10 cellular contexts compared by ENCODE assay signal in the genomic region with DNA sequence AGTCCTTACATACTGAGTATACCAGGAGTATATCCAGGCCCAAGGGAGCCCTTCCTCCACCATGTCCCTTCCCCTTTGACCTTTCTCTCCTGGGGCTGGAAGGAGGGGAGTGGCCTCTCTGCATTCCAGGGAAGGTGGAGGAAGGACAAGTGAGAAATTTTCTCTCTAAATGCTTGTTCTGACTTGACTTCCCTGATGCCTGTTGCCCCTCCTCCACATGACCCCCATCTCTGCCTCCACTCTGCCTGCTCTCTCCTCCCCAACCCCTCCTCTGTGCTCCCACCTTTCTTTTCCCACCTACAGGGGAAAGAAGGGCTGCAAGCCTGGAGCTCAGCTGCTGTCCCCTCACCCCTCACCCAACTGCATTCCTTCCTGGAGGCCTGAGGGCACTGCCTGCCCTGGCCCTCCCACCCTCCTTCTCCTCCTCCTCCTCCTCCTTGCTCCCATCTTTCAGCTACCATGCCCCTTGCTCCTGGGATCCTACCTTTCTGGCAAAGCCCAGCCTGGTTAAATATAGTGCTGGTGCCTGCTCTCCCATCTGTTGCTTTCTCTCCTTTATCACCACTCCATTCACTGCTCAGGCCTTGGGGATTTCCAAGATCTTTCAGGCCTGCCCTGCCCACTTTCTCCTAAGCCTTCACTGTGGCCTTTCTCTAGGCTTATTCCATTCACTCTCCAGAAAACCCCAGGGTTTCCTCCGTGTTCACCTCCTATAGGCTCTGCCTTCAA. TPM values are rescaled to one million over a fixed set of nuclear protein-coding genes. Genes with fewer than 3 reads are reported as not detected.
DNase-seq lines count a peak whose midpoint lies in the region; ATAC-seq, FAIRE-seq and TF ChIP-seq lines count a peak whose summit lies in the region.
"Had no signal": no experiment of that assay in that cellular context is flagged by ENCODE, and none has a peak within 500 bp of the region (broad histone marks: within the 10 kb centered on the region; RNA-seq: fewer than 3 reads in every experiment).

No MANE protein-coding gene starts in this region.

- H3K27me3 Mint-ChIP-seq in CD14-positive monocyte (ENCODE audit: low read depth in 3 of 3), result peaks cover 3 to 8% (median 5%) of the 10 kb centered on the region in 3 donors
- H3K27me3 Mint-ChIP-seq: T-cell had no signal

- H3K4me3 Mint-ChIP-seq in CD14-positive monocyte, result no peak overlapping the region
- H3K4me3 Mint-ChIP-seq: naive B cell, T-cell had no signal

- 19 to 23% methylated on average over 1 of the region's 1 CpG for WGBS in pancreas, 2 donors

- H3K36me3 ChIP-seq in WERI-Rb-1 (no peaks in the 10 kb centered on the region), pancreas (no peaks in the 10 kb centered on the region)

- H3K4me1 ChIP-seq in pancreas, result peaks cover 39 to 67% (median 57%) of the 10 kb centered on the region in 3 donors

- no peak for TF ChIP-seq CTCF in WERI-Rb-1 (IDR thresholded peaks at IDR 0.05; ENCODE audit: low read depth, low read length)
- no peak for TF ChIP-seq CTCF in pancreas (IDR thresholded peaks at IDR 0.05)
- no peak for TF ChIP-seq CTCF in CD14-positive monocyte (IDR thresholded peaks at IDR 0.05)

- H3K36me3 Mint-ChIP-seq in CD14-positive monocyte, result no peaks in the 10 kb centered on the region
- H3K36me3 Mint-ChIP-seq: naive B cell, T-cell had no signal

- H3K4me3 ChIP-seq in WERI-Rb-1 (ENCODE audit: low read depth, low read length), result no peak overlapping the region
- H3K4me3 ChIP-seq in pancreas, result no peak overlapping the region

- H3K9me3 Mint-ChIP-seq in CD14-positive monocyte, result no peaks in the 10 kb centered on the region
- H3K9me3 Mint-ChIP-seq: naive B cell, T-cell had no signal

- H3K27ac ChIP-seq in WERI-Rb-1 (peak overlapping the region; percentile 81), pancreas (peak overlapping the region; percentile 35 to 74 (median 54))

- FAIRE-seq in G401.6 (lab: Jason Lieb, UNC) (peak; percentile 83), pancreas (lab: Jason Lieb, UNC) (no peak)

- DNase-seq in WERI-Rb-1, result peak; percentile 71
- DNase-seq in glomerular visceral epithelial cell (ENCODE audit: extremely low spot score), result peak; percentile 30
- peak in 3 of 6 donors; percentile 35 to 63 (median 58) for DNase-seq in pancreas
- no peak for DNase-seq in CD14-positive monocyte (ENCODE audit: low spot score)
- DNase-seq in central memory CD4-positive, alpha-beta T cell, result no peak
- no peak for DNase-seq in DMS153 treated with DMSO at 0.1 percent for 48 hours (lab: John Stamatoyannopoulos, UW; ENCODE audit: unreplicated experiment)
- DNase-seq: naive B cell, T-cell had no signal

- ATAC-seq in pancreas (peak; percentile 10 to 64 (median 38)), HG03354 (IDR thresholded peaks at IDR 0.05; ENCODE audit: poor library complexity, severe bottlenecking, unreplicated experiment) (no peak)
- ATAC-seq: T-cell had no signal

- H3K27ac Mint-ChIP-seq in CD14-positive monocyte, result no peak overlapping the region
- H3K27ac Mint-ChIP-seq: T-cell had no signal

- H3K27me3 ChIP-seq in WERI-Rb-1 (ENCODE audit: insufficient read depth, low read depth, severe bottlenecking) (no peaks in the 10 kb centered on the region), pancreas (no peaks in the 10 kb centered on the region)

- H3K9me3 ChIP-seq in WERI-Rb-1 (ENCODE audit: severe bottlenecking), result no peaks in the 10 kb centered on the region
- no peaks in the 10 kb centered on the region for H3K9me3 ChIP-seq in pancreas

- intact Hi-C loops in pancreas (cut with DNase I) (no loop called here), CD14-positive monocyte (cut with micrococcal nuclease) (loop anchor here in 1 of 2 donors (10.0 kb wide), 1 partner anchor 47 kb away; a partner anchor contains a TSS)

- H3K4me1 Mint-ChIP-seq in CD14-positive monocyte, result peaks cover 9% of the 10 kb centered on the region
- H3K4me1 Mint-ChIP-seq: T-cell had no signal

RNA-seq across cellular contexts. Expression of a gene that starts 8.5 kb away (rescaled TPM):
- total RNA-seq in pancreas, result 100 to 1,000 TPM in 1 of 6 donors, 10 to 100 TPM in 5; 60.8 to 108 (median 71.6) TPM
- polyA plus RNA-seq in pancreas (10 to 100 TPM; 15.5 to 19.9 TPM), CD14-positive monocyte (1 to 10 TPM; 3.9 to 4.2 TPM)

RNA-seq across cellular contexts. Expression of a gene that starts 32.5 kb away (rescaled TPM):
- 10 to 100 TPM in 1 of 6 donors, 1 to 10 TPM in 5; 5.3 to 12.6 (median 6.9) TPM for total RNA-seq in pancreas
- polyA plus RNA-seq in pancreas (1 to 10 TPM; 9.8 to 9.9 TPM), CD14-positive monocyte (1 to 10 TPM; 5.0 to 5.6 TPM)

RNA-seq across cellular contexts. Expression of a gene that starts 39.3 kb away (rescaled TPM):
- total RNA-seq in pancreas, result 10 to 100 TPM in 5 of 6 donors, 1 to 10 TPM in 1; 9.2 to 21.5 (median 12.8) TPM
- 10 to 100 TPM; 31.4 to 43.5 TPM for polyA plus RNA-seq in pancreas
- polyA plus RNA-seq in CD14-positive monocyte, result 1 to 10 TPM; 2.0 to 3.1 TPM

RNA-seq across cellular contexts. Expression of a gene that starts 49.4 kb away (rescaled TPM):
- total RNA-seq in pancreas, result 10 to 100 TPM in 5 of 6 donors, 1 to 10 TPM in 1; 8.5 to 14.8 (median 13.8) TPM
- 10 to 100 TPM; 13.8 to 33.1 TPM for polyA plus RNA-seq in pancreas
- 10 to 100 TPM; 22.4 to 26.7 TPM for polyA plus RNA-seq in CD14-positive monocyte

RNA-seq across cellular contexts. Expression of a gene that starts 49.8 kb away (rescaled TPM):
- total RNA-seq in pancreas, result 100 to 1,000 TPM; 124 to 209 (median 145) TPM
- polyA plus RNA-seq in pancreas (100 to 1,000 TPM in 1 of 2 donors, 10 to 100 TPM in 1; 77.8 to 143 TPM), CD14-positive monocyte (1,000 to 10,000 TPM; 1,179 to 1,306 TPM)

Comparison
In these comparisons a context has a peak if more than half of its experiments do, and no peak if none do; other contexts are left out.
1. DNase-seq: peak in WERI-Rb-1 (single experiment) and glomerular visceral epithelial cell (single experiment); none in CD14-positive monocyte (single experiment), central memory CD4-positive, alpha-beta T cell (single experiment) and DMS153 treated with DMSO at 0.1 percent for 48 hours (single experiment).
2. RNA of a gene that starts 39.3 kb away (polyA plus RNA-seq): 31.4 to 43.5 TPM in pancreas; 2.0 to 3.1 TPM in CD14-positive monocyte; every median in the first group is over 4 times any median in the second.